Comparison of ENCODE assay signal across 8 cellular contexts in the genomic region with DNA sequence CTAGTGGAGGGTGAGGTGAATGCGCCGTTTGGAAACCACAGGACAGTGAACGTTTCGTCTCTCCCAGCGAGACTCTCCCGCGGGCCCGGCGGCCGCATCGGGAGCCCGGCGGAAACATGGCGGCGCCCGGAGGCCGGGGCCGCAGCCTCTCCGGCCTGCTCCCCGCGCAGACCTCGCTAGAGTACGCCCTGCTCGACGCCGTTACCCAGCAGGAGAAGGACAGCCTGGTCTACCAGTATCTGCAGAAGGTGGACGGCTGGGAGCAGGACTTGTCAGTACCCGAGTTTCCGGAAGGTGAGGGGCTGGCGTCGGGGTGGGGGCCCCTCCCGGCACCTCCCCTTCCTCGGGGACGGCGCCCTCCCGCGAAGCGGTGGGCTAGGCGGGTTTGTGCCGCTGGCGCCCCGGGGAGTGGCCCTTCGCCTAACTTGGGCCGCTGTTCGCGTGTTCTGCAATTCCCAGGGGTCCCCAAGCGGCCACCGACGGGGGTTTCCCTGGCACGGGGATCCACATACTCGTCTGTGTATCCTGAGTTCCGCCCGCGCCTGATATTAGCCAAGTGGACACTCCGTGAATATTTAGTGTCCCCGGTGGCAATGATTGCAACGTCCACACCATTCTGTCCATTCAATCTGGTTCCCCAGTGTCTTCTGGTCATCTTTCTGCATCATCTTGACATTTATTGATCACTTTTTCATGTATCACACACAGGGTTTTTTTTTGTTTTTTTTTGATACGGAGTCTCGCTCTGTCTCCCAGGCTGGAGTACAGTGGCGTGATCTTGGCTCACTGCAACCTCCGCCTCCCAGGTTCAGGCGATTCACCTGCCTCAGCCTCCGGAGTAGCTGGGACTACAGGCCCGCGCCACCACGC. TPM values are rescaled to one million over a fixed set of nuclear protein-coding genes. Genes with fewer than 3 reads are reported as not detected.
DNase-seq lines count a peak whose midpoint lies in the region; ATAC-seq and TF ChIP-seq lines count a peak whose summit lies in the region.

No MANE protein-coding gene starts in this region.

- DNase-seq in COLO668 (lab: John Stamatoyannopoulos, UW; ENCODE audit: unreplicated experiment) (peak; percentile 68), amniotic stem cell (lab: John Stamatoyannopoulos, UW) (peak; percentile 18), left cardiac atrium (peak; percentile 73), pons (ENCODE audit: low spot score) (peak; percentile 39), MV-4-11 (lab: John Stamatoyannopoulos, UW) (no peak)

- intact Hi-C loops in left cardiac atrium (cut with DNase I) = loop anchor here (5.0 to 10.0 kb wide), 3 partner anchors 37 to 192 kb away; partner anchors contain the start of gene ADRB1 (in 1 of the 2)

- ATAC-seq in GM19324 (IDR thresholded peaks at IDR 0.05; ENCODE audit: low FRiP score, unreplicated experiment) = peak; percentile 39
- ATAC-seq in HG03432 (IDR thresholded peaks at IDR 0.05; ENCODE audit: unreplicated experiment) = peak; percentile 44
- peak; percentile 85 for ATAC-seq in SK-N-SH treated with all-trans-retinoic acid at 6 μM for 48 hours
- ATAC-seq in left cardiac atrium = peak; percentile 79 to 82

TF ChIP-seq in SK-N-SH treated with all-trans-retinoic acid at 6 μM for 48 hours, 23 proteins besides CTCF, POLR2A, EP300 and RAD21:
- TF ChIP-seq ESRRG (CRISPR knock-in tag; IDR thresholded peaks at IDR 0.05) = 0 out of 2 replicates have a peak, but pooled peaks have one; percentile 55
- TF ChIP-seq, protein P1, sequence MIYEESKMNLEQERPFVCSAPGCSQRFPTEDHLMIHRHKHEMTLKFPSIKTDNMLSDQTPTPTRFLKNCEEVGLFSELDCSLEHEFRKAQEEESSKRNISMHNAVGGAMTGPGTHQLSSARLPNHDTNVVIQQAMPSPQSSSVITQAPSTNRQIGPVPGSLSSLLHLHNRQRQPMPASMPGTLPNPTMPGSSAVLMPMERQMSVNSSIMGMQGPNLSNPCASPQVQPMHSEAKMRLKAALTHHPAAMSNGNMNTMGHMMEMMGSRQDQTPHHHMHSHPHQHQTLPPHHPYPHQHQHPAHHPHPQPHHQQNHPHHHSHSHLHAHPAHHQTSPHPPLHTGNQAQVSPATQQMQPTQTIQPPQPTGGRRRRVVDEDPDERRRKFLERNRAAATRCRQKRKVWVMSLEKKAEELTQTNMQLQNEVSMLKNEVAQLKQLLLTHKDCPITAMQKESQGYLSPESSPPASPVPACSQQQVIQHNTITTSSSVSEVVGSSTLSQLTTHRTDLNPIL (CRISPR knock-in tag; IDR thresholded peaks at IDR 0.05; ENCODE audit: low read depth) = no peak
- TF ChIP-seq PPARA (CRISPR knock-in tag; IDR thresholded peaks at IDR 0.05; ENCODE audit: borderline replicate concordance) = no peak
- no peak for TF ChIP-seq ZFP30 (CRISPR knock-in tag; IDR thresholded peaks at IDR 0.05)
- peak; percentile 64; the same call in 1 of the 2 replicates for TF ChIP-seq PATZ1 (CRISPR knock-in tag; IDR thresholded peaks at IDR 0.05; ENCODE audit: borderline replicate concordance)
- TF ChIP-seq, protein P2, sequence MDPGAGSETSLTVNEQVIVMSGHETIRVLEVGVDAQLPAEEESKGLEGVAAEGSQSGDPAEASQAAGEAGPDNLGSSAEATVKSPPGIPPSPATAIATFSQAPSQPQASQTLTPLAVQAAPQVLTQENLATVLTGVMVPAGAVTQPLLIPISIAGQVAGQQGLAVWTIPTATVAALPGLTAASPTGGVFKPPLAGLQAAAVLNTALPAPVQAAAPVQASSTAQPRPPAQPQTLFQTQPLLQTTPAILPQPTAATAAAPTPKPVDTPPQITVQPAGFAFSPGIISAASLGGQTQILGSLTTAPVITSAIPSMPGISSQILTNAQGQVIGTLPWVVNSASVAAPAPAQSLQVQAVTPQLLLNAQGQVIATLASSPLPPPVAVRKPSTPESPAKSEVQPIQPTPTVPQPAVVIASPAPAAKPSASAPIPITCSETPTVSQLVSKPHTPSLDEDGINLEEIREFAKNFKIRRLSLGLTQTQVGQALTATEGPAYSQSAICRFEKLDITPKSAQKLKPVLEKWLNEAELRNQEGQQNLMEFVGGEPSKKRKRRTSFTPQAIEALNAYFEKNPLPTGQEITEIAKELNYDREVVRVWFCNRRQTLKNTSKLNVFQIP (CRISPR knock-in tag; IDR thresholded peaks at IDR 0.05; ENCODE audit: borderline replicate concordance, low read depth) = no peak
- TF ChIP-seq ZFP3 (CRISPR knock-in tag; IDR thresholded peaks at IDR 0.05) = no peak
- no peak for TF ChIP-seq ZNF8 (CRISPR knock-in tag; IDR thresholded peaks at IDR 0.05)
- no peak for TF ChIP-seq TOX (CRISPR knock-in tag; IDR thresholded peaks at IDR 0.05; ENCODE audit: borderline replicate concordance)
- TF ChIP-seq RARB (CRISPR knock-in tag; IDR thresholded peaks at IDR 0.05) = no peak
- no peak for TF ChIP-seq ZNF565 (CRISPR knock-in tag; conservative IDR thresholded peaks at IDR 0.05; ENCODE audit: low read depth)
- TF ChIP-seq ARNTL (CRISPR knock-in tag; IDR thresholded peaks at IDR 0.05; ENCODE audit: borderline replicate concordance, low read depth) = no peak
- no peak for TF ChIP-seq ZNF70 (CRISPR knock-in tag; IDR thresholded peaks at IDR 0.05)
- TF ChIP-seq, protein P3, sequence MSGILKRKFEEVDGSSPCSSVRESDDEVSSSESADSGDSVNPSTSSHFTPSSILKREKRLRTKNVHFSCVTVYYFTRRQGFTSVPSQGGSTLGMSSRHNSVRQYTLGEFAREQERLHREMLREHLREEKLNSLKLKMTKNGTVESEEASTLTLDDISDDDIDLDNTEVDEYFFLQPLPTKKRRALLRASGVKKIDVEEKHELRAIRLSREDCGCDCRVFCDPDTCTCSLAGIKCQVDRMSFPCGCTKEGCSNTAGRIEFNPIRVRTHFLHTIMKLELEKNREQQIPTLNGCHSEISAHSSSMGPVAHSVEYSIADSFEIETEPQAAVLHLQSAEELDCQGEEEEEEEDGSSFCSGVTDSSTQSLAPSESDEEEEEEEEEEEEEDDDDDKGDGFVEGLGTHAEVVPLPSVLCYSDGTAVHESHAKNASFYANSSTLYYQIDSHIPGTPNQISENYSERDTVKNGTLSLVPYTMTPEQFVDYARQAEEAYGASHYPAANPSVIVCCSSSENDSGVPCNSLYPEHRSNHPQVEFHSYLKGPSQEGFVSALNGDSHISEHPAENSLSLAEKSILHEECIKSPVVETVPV (CRISPR knock-in tag; IDR thresholded peaks at IDR 0.05) = no peak
- no peak for TF ChIP-seq SNAI2 (CRISPR knock-in tag; IDR thresholded peaks at IDR 0.05)
- TF ChIP-seq ZC3H10 (CRISPR knock-in tag; IDR thresholded peaks at IDR 0.05) = no peak
- TF ChIP-seq ISL1 (CRISPR knock-in tag; IDR thresholded peaks at IDR 0.05) = no peak
- TF ChIP-seq BACH2 (CRISPR knock-in tag; IDR thresholded peaks at IDR 0.05; ENCODE audit: borderline replicate concordance) = no peak
- TF ChIP-seq, protein P4, sequence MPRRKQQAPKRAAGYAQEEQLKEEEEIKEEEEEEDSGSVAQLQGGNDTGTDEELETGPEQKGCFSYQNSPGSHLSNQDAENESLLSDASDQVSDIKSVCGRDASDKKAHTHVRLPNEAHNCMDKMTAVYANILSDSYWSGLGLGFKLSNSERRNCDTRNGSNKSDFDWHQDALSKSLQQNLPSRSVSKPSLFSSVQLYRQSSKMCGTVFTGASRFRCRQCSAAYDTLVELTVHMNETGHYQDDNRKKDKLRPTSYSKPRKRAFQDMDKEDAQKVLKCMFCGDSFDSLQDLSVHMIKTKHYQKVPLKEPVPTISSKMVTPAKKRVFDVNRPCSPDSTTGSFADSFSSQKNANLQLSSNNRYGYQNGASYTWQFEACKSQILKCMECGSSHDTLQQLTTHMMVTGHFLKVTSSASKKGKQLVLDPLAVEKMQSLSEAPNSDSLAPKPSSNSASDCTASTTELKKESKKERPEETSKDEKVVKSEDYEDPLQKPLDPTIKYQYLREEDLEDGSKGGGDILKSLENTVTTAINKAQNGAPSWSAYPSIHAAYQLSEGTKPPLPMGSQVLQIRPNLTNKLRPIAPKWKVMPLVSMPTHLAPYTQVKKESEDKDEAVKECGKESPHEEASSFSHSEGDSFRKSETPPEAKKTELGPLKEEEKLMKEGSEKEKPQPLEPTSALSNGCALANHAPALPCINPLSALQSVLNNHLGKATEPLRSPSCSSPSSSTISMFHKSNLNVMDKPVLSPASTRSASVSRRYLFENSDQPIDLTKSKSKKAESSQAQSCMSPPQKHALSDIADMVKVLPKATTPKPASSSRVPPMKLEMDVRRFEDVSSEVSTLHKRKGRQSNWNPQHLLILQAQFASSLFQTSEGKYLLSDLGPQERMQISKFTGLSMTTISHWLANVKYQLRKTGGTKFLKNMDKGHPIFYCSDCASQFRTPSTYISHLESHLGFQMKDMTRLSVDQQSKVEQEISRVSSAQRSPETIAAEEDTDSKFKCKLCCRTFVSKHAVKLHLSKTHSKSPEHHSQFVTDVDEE (CRISPR knock-in tag; IDR thresholded peaks at IDR 0.05) = 0 out of 2 replicates have a peak, but pooled peaks have one; percentile 19
- no peak for TF ChIP-seq OSR1 (CRISPR knock-in tag; IDR thresholded peaks at IDR 0.05)
- no peak for TF ChIP-seq GLIS3 (CRISPR knock-in tag; IDR thresholded peaks at IDR 0.05)

RNA-seq across cellular contexts. Expression of gene NHLRC2, which starts 0.5 kb away (rescaled TPM):
- 10 to 100 TPM; 55.5 to 67.5 TPM for total RNA-seq in left cardiac atrium

RNA-seq across cellular contexts. Expression of gene DCLRE1A, which starts 1.1 kb away (rescaled TPM):
- 1 to 10 TPM; 4.8 to 5.3 TPM for total RNA-seq in left cardiac atrium
